ENCODE assay signal across 8 cellular contexts in the genomic region with DNA sequence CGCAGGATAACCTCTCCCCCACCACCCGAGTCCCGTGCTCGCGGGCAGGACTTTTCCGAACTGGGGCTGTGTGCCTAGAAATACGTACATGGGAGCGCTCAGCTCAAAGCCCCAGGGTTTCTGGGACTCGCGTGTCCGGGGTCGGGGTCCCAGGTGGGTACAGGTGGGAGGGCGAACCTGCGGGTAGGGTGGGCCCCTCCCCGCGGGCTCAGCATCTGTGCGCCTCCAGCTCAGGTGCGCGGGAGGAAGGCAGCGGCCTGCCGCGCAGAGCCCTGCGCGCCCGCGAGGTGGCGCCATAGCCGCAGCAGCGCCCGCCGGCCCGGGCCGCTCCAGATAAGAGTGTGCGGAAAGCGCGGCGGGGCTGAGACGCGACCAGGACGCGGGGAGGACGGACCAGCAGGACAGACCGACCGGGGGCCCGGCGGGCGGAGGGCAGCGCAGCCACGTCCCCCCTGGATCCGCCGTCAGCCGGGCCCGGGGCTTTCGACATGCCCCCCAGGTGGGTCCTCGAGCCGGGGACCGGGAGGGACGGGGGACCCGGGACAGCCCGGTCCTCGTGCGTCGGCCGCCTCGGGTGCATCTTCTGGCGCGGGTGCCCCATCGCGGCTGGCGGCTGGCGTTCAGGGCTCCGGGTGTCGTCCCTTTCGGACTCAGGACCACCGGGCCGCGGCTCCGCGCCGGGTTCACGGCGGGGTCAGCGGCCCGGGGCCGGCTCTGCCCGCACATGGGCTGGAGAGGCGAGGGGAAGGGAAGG. TPM values are rescaled to one million over a fixed set of nuclear protein-coding genes. Genes with fewer than 3 reads are reported as not detected.
DNase-seq lines count a peak whose midpoint lies in the region; ATAC-seq and TF ChIP-seq lines count a peak whose summit lies in the region.

A gene with protein sequence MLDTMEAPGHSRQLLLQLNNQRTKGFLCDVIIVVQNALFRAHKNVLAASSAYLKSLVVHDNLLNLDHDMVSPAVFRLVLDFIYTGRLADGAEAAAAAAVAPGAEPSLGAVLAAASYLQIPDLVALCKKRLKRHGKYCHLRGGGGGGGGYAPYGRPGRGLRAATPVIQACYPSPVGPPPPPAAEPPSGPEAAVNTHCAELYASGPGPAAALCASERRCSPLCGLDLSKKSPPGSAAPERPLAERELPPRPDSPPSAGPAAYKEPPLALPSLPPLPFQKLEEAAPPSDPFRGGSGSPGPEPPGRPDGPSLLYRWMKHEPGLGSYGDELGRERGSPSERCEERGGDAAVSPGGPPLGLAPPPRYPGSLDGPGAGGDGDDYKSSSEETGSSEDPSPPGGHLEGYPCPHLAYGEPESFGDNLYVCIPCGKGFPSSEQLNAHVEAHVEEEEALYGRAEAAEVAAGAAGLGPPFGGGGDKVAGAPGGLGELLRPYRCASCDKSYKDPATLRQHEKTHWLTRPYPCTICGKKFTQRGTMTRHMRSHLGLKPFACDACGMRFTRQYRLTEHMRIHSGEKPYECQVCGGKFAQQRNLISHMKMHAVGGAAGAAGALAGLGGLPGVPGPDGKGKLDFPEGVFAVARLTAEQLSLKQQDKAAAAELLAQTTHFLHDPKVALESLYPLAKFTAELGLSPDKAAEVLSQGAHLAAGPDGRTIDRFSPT (plus strand): TSS at position 364 of the 754 bp plus-strand sequence. CDS start 1,588 bp downstream, outside the sequence.

- H3K27me3 Mint-ChIP-seq in HFFc6 (ENCODE audit: insufficient read depth) = peaks cover 4% of the 10 kb centered on the region; the same call in 1 of the 2 replicates

- H3K4me3 ChIP-seq in left lung = peak within 1 kb of the TSS; percentile 56 to 57

- H3K27me3 ChIP-seq in left lung = peaks cover 13 to 86% of the 10 kb centered on the region in 2 donors

- H3K9me3 ChIP-seq in left lung = no peaks in the 10 kb centered on the region

- no peaks in the 10 kb centered on the region for H3K9me3 Mint-ChIP-seq in HFFc6

- DNase-seq in EH (ENCODE audit: low read depth) (peak; percentile 83), HFFc6 (peak; percentile 69), NCI-H345 (lab: John Stamatoyannopoulos, UW) (peak; percentile 40), dedifferentiated amniotic fluid mesenchymal stem cell (ENCODE audit: extremely low spot score) (peak; percentile 65), left lung (peak; percentile 80 to 96)
- DNase-seq in activated CD4-positive, alpha-beta T cell treated with anti-CD3 and anti-CD28 coated beads, Interleukin-2, amount 50 U/mL, for 1 hour = peak; percentile 73
- peak; percentile 82 for DNase-seq in stimulated activated CD4-positive, alpha-beta T cell treated with anti-CD3 and anti-CD28 coated beads, Interleukin-4, amount 100 ng/mL, for 1 hour

- TF ChIP-seq CTCF in HFFc6 (IDR thresholded peaks at IDR 0.05) (peak; percentile 99), left lung (IDR thresholded peaks at IDR 0.05) (peak; percentile 97 to 99)

- peaks cover 4% of the 10 kb centered on the region; the same call in 1 of the 2 replicates for H3K36me3 Mint-ChIP-seq in HFFc6 (ENCODE audit: low read depth)

- intact Hi-C loops in left lung (cut with DNase I) = loop anchor here in 1 of 2 donors (5.0 kb wide), 1 partner anchor 187 kb away; no protein-coding TSS in a partner anchor

- H3K4me3 Mint-ChIP-seq in HFFc6 = peak within 1 kb of the TSS; percentile 82

- peak within 1 kb of the TSS; percentile 80 for H3K27ac Mint-ChIP-seq in HFFc6

- H3K4me1 ChIP-seq in left lung = peaks cover 33 to 87% of the 10 kb centered on the region in 2 donors

- H3K27ac ChIP-seq in left lung = peak within 1 kb of the TSS; percentile 81 to 82

- H3K4me1 Mint-ChIP-seq in HFFc6 (ENCODE audit: low read depth) = peaks cover 14% of the 10 kb centered on the region

- ATAC-seq in left lung (peak; percentile 71), GM21723 (IDR thresholded peaks at IDR 0.05; ENCODE audit: unreplicated experiment) (no peak)

- H3K36me3 ChIP-seq in left lung = peaks cover 0 to 16% of the 10 kb centered on the region in 2 donors

RNA-seq across cellular contexts. Expression of the gene that starts here (rescaled TPM):
- 10 to 100 TPM; 42.7 to 51.9 (median 48.0) TPM for total RNA-seq in HFFc6 (2021; fragmentation: NEBNext Ultra II Directional; extraction: Animal tissue kit (Norgen Biotek cat#: 25700))
- total RNA-seq in left lung = 10 to 100 TPM; 25.5 to 28.2 TPM
